ENCODE assay signal across 2 cellular contexts in genomic region chr6:81590314-81590691, GRCh38.
TF ChIP-seq lines count a peak whose summit lies in the region.

No MANE protein-coding gene starts in this region.

TF ChIP-seq in HepG2, 621 proteins besides CTCF, POLR2A, EP300 and RAD21 (continued from another document):
- TF ChIP-seq ZBTB44 (CRISPR knock-in tag; IDR thresholded peaks at IDR 0.05) (no peak), PLSCR1 (CRISPR knock-in tag; IDR thresholded peaks at IDR 0.05; ENCODE audit: borderline replicate concordance) (no peak), MXD4 (CRISPR knock-in tag; IDR thresholded peaks at IDR 0.05) (no peak), REPIN1 (CRISPR knock-in tag; IDR thresholded peaks at IDR 0.05; ENCODE audit: borderline replicate concordance, low read depth) (no peak)

TF ChIP-seq in H1, 55 proteins besides CTCF, POLR2A, EP300 and RAD21:
- no peak for TF ChIP-seq USF2 (IDR thresholded peaks at IDR 0.05; ENCODE audit: low read length)
- no peak for TF ChIP-seq RBBP5 (IDR thresholded peaks at IDR 0.05; ENCODE audit: borderline replicate concordance, low read depth, low read length)
